ENCODE assay signal across 8 cellular contexts in the genomic region with DNA sequence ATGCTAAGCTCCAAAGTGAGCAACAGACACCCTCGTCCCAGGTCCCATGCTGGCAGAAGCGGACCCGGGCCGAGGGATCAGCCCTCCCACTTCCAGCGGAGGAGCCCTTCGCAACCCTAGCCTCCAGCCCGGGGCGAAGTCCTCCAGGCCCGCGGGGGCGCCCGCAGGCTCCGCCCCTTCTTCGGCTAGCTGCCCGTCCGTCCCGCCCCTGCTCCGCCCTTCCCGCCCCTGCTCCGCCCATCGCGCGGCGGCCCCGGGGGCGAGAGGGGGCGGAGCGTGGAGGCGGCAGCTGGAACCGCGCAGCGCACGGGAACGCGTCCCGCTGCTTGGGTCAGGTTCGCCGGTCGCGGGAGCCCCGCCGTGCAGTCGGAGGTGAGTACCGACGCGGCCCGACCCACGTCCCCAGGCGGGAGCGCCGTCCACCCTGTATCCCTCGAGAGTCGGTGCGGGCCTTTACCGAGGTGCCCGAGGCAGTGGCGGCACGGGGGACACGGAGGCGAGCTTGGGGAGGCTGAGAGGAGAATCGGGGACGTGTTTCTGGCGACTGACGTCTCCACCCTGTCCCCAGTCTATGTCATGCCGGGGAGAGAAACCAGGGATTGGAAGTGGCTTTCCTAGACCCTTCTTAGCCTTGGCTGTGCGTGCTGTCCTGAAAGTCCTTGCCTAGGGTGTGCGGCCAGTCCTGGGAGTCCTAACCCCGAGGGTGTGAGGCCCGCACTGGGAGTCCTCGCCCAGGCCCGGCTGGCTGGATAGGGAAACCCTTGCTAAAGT. TPM values are rescaled to one million over a fixed set of nuclear protein-coding genes. Genes with fewer than 3 reads are reported as not detected.
DNase-seq lines count a peak whose midpoint lies in the region; ATAC-seq, FAIRE-seq and TF ChIP-seq lines count a peak whose summit lies in the region.

A gene (plus strand): TSS at position 280 of the 771 bp plus-strand sequence. CDS start 20,864 bp downstream, outside the sequence.

- H3K27ac Mint-ChIP-seq in naive thymus-derived CD8-positive, alpha-beta T cell, result peak within 1 kb of the TSS; percentile 24 to 83 (median 61)
- peak within 1 kb of the TSS; percentile 75 for H3K27ac Mint-ChIP-seq in stimulated activated naive B cell treated with anti-CD40 and anti-IgM and Interleukin-4, amounts not matched to agents 10 μg/mL and 1 μg/mL and 100 μg/mL, for 72 hours

- peaks cover 5 to 31% (median 24%) of the 10 kb centered on the region in 4 donors for H3K4me1 Mint-ChIP-seq in naive thymus-derived CD8-positive, alpha-beta T cell
- peaks cover 10 to 19% of the 10 kb centered on the region in 2 donors for H3K4me1 Mint-ChIP-seq in stimulated activated naive B cell treated with anti-CD40 and anti-IgM and Interleukin-4, amounts not matched to agents 10 μg/mL and 1 μg/mL and 100 μg/mL, for 72 hours

- peak within 1 kb of the TSS; percentile 87 for H3K27ac ChIP-seq in fibroblast of lung (ENCODE audit: insufficient read depth, low read length)

- peak within 1 kb of the TSS; percentile 83 for H3K9ac ChIP-seq in fibroblast of lung (ENCODE audit: insufficient read depth, low read length)

- FAIRE-seq in RCC 7860 (lab: Jason Lieb, UNC), result no peak

- ATAC-seq in GM21529 (IDR thresholded peaks at IDR 0.05; ENCODE audit: unreplicated experiment), result peak; percentile 97
- ATAC-seq in naive thymus-derived CD8-positive, alpha-beta T cell, result peak; percentile 94
- ATAC-seq in stimulated activated naive B cell treated with anti-CD40 and anti-IgM and Interleukin-4, amounts not matched to agents 10 μg/mL and 1 μg/mL and 100 μg/mL, for 72 hours (replicated peaks), result peak; percentile 95 to 97

- peak within 1 kb of the TSS; percentile 87 for H2AFZ ChIP-seq in fibroblast of lung (ENCODE audit: low read length)

- peak within 1 kb of the TSS; percentile 80 to 90 (median 83) for H3K4me3 ChIP-seq in fibroblast of lung (replicated peaks in 1 of 4; ENCODE audit: control extremely low read depth in 1 of 4, insufficient read depth in 1 of 4, low read depth in 3 of 4, low read length in 4 of 4)

- H3K4me3 Mint-ChIP-seq in naive thymus-derived CD8-positive, alpha-beta T cell, result peak within 1 kb of the TSS; percentile 75 to 94 (median 88)
- H3K4me3 Mint-ChIP-seq in stimulated activated naive B cell treated with anti-CD40 and anti-IgM and Interleukin-4, amounts not matched to agents 10 μg/mL and 1 μg/mL and 100 μg/mL, for 72 hours, result peak within 1 kb of the TSS; percentile 85 to 90

- DNase-seq in DMS79 (lab: John Stamatoyannopoulos, UW) (peak; percentile 53), HuH-7.5 (ENCODE audit: low spot score) (peak; percentile 75), RCC 7860 (ENCODE audit: low spot score) (peak; percentile 58), fibroblast of lung (ENCODE audit: low read depth in 2 of 2) (peak; percentile 80 to 83)
- peak; percentile 68 to 80 for DNase-seq in activated T-helper 1 cell treated with anti-CD3 and anti-CD28 coated beads, Interleukin-2, amount 50 U/mL, for 16 hours (ENCODE audit: low read depth in 1 of 2, low spot score in 1 of 2)
- DNase-seq in naive thymus-derived CD8-positive, alpha-beta T cell, result peak; percentile 68 to 93 (median 84)
- DNase-seq in stimulated activated naive B cell treated with anti-CD40 and anti-IgM and Interleukin-4, amounts not matched to agents 10 μg/mL and 1 μg/mL and 100 μg/mL, for 72 hours, result peak; percentile 76

- no peaks in the 10 kb centered on the region for H3K27me3 ChIP-seq in fibroblast of lung (ENCODE audit: control insufficient read depth, insufficient read depth, low read length)

- TF ChIP-seq CTCF in fibroblast of lung (conservative IDR thresholded peaks at IDR 0.05 in 1 of 2, IDR thresholded peaks at IDR 0.05 in 1 of 2; ENCODE audit: low read depth in 1 of 2, low read length in 2 of 2), result no peak

- H3K9me3 ChIP-seq in fibroblast of lung (ENCODE audit: control insufficient read depth, insufficient read depth, low read depth, low read length), result no peaks in the 10 kb centered on the region

- H4K20me1 ChIP-seq in fibroblast of lung (ENCODE audit: control insufficient read depth, extremely low read depth, insufficient read depth, low read length), result no peaks in the 10 kb centered on the region

- POLR2A ChIA-PET in naive thymus-derived CD8-positive, alpha-beta T cell (lab: Charles Lee), result interaction anchor here (1.2 to 1.9 kb wide), 7 partner anchors 142 to 195 kb away, joined by 3 to 14 read pairs (median 6); a partner anchor contains a TSS

- no peaks in the 10 kb centered on the region for H3K9me3 Mint-ChIP-seq in naive thymus-derived CD8-positive, alpha-beta T cell
- H3K9me3 Mint-ChIP-seq in stimulated activated naive B cell treated with anti-CD40 and anti-IgM and Interleukin-4, amounts not matched to agents 10 μg/mL and 1 μg/mL and 100 μg/mL, for 72 hours, result no peaks in the 10 kb centered on the region

- H3K36me3 Mint-ChIP-seq in naive thymus-derived CD8-positive, alpha-beta T cell, result no peaks in the 10 kb centered on the region
- no peaks in the 10 kb centered on the region for H3K36me3 Mint-ChIP-seq in stimulated activated naive B cell treated with anti-CD40 and anti-IgM and Interleukin-4, amounts not matched to agents 10 μg/mL and 1 μg/mL and 100 μg/mL, for 72 hours

- peak within 1 kb of the TSS; percentile 80 for H3K4me2 ChIP-seq in fibroblast of lung (ENCODE audit: extremely low read depth, insufficient read depth, low read length)

- H3K4me1 ChIP-seq in fibroblast of lung (ENCODE audit: control insufficient read depth, extremely low read depth, insufficient read depth, low read length), result peaks cover 8% of the 10 kb centered on the region

- peaks cover 41% of the 10 kb centered on the region for H3K79me2 ChIP-seq in fibroblast of lung (ENCODE audit: control insufficient read depth, insufficient read depth, low read length)

- H3K27me3 Mint-ChIP-seq in naive thymus-derived CD8-positive, alpha-beta T cell, result peaks cover 0 to 17% (median 5%) of the 10 kb centered on the region in 5 donors
- H3K27me3 Mint-ChIP-seq in stimulated activated naive B cell treated with anti-CD40 and anti-IgM and Interleukin-4, amounts not matched to agents 10 μg/mL and 1 μg/mL and 100 μg/mL, for 72 hours, result peaks cover 20 to 28% of the 10 kb centered on the region in 2 donors

- peaks cover 2% of the 10 kb centered on the region for H3K36me3 ChIP-seq in fibroblast of lung (ENCODE audit: control insufficient read depth, insufficient read depth, low read length)

RNA-seq across cellular contexts. Expression of the gene that starts here (rescaled TPM):
- total RNA-seq in fibroblast of lung, result 51.1 and 77.8 TPM in 2 replicates
- 147 and 158 TPM in 2 replicates for polyA plus RNA-seq in fibroblast of lung
- 96.1 and 102 TPM in 2 replicates for polyA plus RNA-seq in fibroblast of lung (2012)
- 86.7 and 101 TPM in 2 replicates for polyA minus RNA-seq in fibroblast of lung (ENCODE audit: low replicate concordance)
- total RNA-seq in naive thymus-derived CD8-positive, alpha-beta T cell, result 10 to 100 TPM; 10.3 to 11.0 TPM
- polyA plus RNA-seq in naive thymus-derived CD8-positive, alpha-beta T cell, result 10 to 100 TPM in 2 of 3 donors, 1 to 10 TPM in 1; 8.3 to 14.5 (median 13.1) TPM

Comparison
In these comparisons a context has a peak if more than half of its experiments do, and no peak if none do; other contexts are left out.
1. Peak in every context shown above with its lines: DNase-seq, ATAC-seq, H3K4me3 ChIP-seq and H3K27ac ChIP-seq.
2. RNA of the gene that starts here (polyA plus RNA-seq): 96.1 to 158 TPM in fibroblast of lung; 8.3 to 14.5 TPM in naive thymus-derived CD8-positive, alpha-beta T cell; every median in the first group is over 4 times any median in the second.